6 cellular contexts compared by ENCODE assay signal in the genomic region with DNA sequence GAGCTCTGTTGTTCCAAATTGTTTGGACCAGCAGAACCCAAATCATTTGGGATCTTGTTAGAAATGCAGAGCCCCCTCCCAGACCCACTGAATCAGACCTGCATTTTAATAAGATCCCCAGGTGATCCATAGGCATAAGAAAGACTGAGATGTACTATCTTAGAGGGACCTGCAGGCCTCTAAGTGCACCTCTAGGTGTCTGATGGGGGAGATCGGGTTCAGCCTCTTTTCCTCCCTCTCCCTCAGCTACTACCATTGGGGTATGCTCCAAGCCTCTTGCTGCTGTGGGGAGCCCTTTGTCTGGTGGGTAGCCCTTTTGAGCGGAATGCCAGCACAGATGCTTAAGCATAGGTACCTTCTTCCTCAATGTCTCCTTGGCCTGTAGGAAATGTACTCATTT.
"Had no signal": no experiment of that assay in that cellular context is flagged by ENCODE, and none has a peak within 500 bp of the region (broad histone marks: within the 10 kb centered on the region; RNA-seq: fewer than 3 reads in every experiment).

No MANE protein-coding gene starts in this region.

- H3K4me3 ChIP-seq: GM23248, K562 had no signal

- DNase-seq: GM23248, H9, HCEC 1CT, IMR-90, KG1 had no signal

- H3K27ac Mint-ChIP-seq: H9 had no signal

- H3K4me3 Mint-ChIP-seq: H9 had no signal

- ATAC-seq: K562 had no signal

- H3K27ac ChIP-seq: GM23248 had no signal
